ENCODE assay signal across 1 cellular context in the genomic region with DNA sequence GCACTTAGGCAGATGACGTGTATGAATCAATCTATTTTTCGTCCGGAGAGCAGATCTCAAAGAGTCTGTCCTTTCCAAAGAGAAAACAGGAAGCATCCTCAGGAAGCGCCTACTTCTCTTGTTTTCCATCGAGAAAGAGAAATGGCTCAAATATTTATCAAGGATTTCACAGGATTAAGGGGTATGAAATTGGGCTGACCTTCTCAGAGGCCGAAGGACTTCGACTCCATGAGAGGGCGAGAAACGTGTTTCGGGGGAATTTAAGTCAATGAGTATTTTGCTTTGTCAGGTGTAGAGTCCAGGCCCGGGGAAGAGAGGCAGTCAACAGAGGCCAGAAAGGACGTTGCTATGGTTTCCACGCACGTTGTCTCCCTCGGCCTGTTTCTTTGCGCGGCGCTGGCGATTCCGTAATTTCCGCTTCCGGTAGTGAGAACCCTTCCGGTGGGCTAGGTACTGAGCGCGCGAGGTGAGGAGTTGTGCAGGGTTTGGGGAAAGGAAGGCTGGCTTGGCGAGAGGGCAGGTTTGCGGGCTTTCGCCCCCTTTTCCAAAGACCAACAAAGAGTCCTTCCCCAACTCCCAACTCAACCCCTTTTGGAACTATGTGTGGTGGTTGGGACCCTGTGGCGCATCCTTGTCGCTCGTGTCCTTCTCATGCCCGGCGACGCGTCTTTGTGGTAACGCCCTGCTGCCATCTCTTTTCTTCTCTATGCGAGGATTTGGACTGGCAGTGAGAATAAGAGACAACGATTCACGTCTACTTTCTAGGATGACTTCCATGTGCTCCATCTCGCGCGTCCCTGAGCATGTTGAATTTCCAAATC.
TF ChIP-seq lines count a peak whose summit lies in the region.

A gene (plus strand): TSS at position 429 of the 821 bp plus-strand sequence. CDS start 506 bp downstream, outside the sequence.

TF ChIP-seq in K562, 482 proteins besides CTCF, POLR2A, EP300 and RAD21 (continued from another document):
- TF ChIP-seq, protein P1, sequence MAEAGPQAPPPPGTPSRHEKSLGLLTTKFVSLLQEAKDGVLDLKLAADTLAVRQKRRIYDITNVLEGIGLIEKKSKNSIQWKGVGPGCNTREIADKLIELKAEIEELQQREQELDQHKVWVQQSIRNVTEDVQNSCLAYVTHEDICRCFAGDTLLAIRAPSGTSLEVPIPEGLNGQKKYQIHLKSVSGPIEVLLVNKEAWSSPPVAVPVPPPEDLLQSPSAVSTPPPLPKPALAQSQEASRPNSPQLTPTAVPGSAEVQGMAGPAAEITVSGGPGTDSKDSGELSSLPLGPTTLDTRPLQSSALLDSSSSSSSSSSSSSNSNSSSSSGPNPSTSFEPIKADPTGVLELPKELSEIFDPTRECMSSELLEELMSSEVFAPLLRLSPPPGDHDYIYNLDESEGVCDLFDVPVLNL (CRISPR knock-in tag; IDR thresholded peaks at IDR 0.05; ENCODE audit: low read depth): no peak
- TF ChIP-seq, protein P2, sequence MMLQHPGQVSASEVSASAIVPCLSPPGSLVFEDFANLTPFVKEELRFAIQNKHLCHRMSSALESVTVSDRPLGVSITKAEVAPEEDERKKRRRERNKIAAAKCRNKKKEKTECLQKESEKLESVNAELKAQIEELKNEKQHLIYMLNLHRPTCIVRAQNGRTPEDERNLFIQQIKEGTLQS (IDR thresholded peaks at IDR 0.05): no peak
- TF ChIP-seq, protein P2 (CRISPR knock-in tag; conservative IDR thresholded peaks at IDR 0.05): peak; percentile 73; the same call in 1 of the 2 replicates
- TF ChIP-seq KDM5B (IDR thresholded peaks at IDR 0.05; ENCODE audit: insufficient replicate concordance, low read depth, low read length) (peak; percentile 85), RFX7 (CRISPR knock-in tag; IDR thresholded peaks at IDR 0.05) (no peak), ELF4 (CRISPR knock-in tag; IDR thresholded peaks at IDR 0.05) (no peak; the same call in 1 of the 2 replicates), POLR3A (IDR thresholded peaks at IDR 0.05; ENCODE audit: borderline replicate concordance, extremely low read depth, insufficient read depth, insufficient read length) (no peak), NR1H2 (CRISPR knock-in tag; IDR thresholded peaks at IDR 0.05) (no peak), HIVEP1 (CRISPR knock-in tag; IDR thresholded peaks at IDR 0.05) (no peak), HMG20B (CRISPR knock-in tag; IDR thresholded peaks at IDR 0.05) (no peak), ZNF3 (CRISPR knock-in tag; IDR thresholded peaks at IDR 0.05) (no peak), LEF1 (IDR thresholded peaks at IDR 0.05) (peak; percentile 14; the same call in 1 of the 2 replicates), SMC3 (conservative IDR thresholded peaks at IDR 0.05; ENCODE audit: insufficient read depth, low read depth, low read length) (no peak), CCAR2 (IDR thresholded peaks at IDR 0.05; ENCODE audit: low read depth, low read length) (no peak), TEAD1 (CRISPR knock-in tag; IDR thresholded peaks at IDR 0.05) (peak in 1 of 2 experiments; percentile 78; a peak in 1 of 4 replicates), CSDE1 (IDR thresholded peaks at IDR 0.05) (peak in 1 of 2 experiments; percentile 89; a peak in 2 of 4 replicates), ZNF780A (CRISPR knock-in tag; IDR thresholded peaks at IDR 0.05) (no peak), STAT5B (CRISPR knock-in tag; IDR thresholded peaks at IDR 0.05) (no peak), ZC3H11A (IDR thresholded peaks at IDR 0.05; ENCODE audit: low read depth, low read length) (no peak), RNF2 (IDR thresholded peaks at IDR 0.05) (peak; percentile 59), NELFE (IDR thresholded peaks at IDR 0.05; ENCODE audit: insufficient read depth, insufficient read length) (no peak), CEBPB (tag; IDR thresholded peaks at IDR 0.05) (no peak), ETV6 (IDR thresholded peaks at IDR 0.05; ENCODE audit: borderline replicate concordance in 1 of 2, low read depth in 2 of 2, low read length in 1 of 2) (no peak), ETV6 (CRISPR knock-in tag; IDR thresholded peaks at IDR 0.05; ENCODE audit: borderline replicate concordance) (no peak), GTF2E2 (tag; IDR thresholded peaks at IDR 0.05) (peak; percentile 9; the same call in 1 of the 2 replicates), NONO (IDR thresholded peaks at IDR 0.05; ENCODE audit: low read depth in 2 of 2, low read length in 1 of 2) (no peak), ILF3 (IDR thresholded peaks at IDR 0.05; ENCODE audit: borderline replicate concordance) (no peak), ARID2 (IDR thresholded peaks at IDR 0.05) (0 out of 2 replicates have a peak, but pooled peaks have one; percentile 32), NFYB (IDR thresholded peaks at IDR 0.05; ENCODE audit: extremely low read depth, insufficient read length) (no peak), DPF2 (IDR thresholded peaks at IDR 0.05) (peak; percentile 52; the same call in 1 of the 2 replicates), ZNF347 (CRISPR knock-in tag; IDR thresholded peaks at IDR 0.05; ENCODE audit: low read depth) (no peak), MTA3 (IDR thresholded peaks at IDR 0.05; ENCODE audit: borderline replicate concordance) (no peak; the same call in 1 of the 2 replicates)
- TF ChIP-seq, protein P3, sequence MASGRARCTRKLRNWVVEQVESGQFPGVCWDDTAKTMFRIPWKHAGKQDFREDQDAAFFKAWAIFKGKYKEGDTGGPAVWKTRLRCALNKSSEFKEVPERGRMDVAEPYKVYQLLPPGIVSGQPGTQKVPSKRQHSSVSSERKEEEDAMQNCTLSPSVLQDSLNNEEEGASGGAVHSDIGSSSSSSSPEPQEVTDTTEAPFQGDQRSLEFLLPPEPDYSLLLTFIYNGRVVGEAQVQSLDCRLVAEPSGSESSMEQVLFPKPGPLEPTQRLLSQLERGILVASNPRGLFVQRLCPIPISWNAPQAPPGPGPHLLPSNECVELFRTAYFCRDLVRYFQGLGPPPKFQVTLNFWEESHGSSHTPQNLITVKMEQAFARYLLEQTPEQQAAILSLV (tag; IDR thresholded peaks at IDR 0.05): no peak
- TF ChIP-seq, protein P4, sequence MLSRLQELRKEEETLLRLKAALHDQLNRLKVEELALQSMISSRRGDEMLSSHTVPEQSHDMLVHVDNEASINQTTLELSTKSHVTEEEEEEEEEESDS (CRISPR knock-in tag; IDR thresholded peaks at IDR 0.05): no peak
- TF ChIP-seq, protein P5, sequence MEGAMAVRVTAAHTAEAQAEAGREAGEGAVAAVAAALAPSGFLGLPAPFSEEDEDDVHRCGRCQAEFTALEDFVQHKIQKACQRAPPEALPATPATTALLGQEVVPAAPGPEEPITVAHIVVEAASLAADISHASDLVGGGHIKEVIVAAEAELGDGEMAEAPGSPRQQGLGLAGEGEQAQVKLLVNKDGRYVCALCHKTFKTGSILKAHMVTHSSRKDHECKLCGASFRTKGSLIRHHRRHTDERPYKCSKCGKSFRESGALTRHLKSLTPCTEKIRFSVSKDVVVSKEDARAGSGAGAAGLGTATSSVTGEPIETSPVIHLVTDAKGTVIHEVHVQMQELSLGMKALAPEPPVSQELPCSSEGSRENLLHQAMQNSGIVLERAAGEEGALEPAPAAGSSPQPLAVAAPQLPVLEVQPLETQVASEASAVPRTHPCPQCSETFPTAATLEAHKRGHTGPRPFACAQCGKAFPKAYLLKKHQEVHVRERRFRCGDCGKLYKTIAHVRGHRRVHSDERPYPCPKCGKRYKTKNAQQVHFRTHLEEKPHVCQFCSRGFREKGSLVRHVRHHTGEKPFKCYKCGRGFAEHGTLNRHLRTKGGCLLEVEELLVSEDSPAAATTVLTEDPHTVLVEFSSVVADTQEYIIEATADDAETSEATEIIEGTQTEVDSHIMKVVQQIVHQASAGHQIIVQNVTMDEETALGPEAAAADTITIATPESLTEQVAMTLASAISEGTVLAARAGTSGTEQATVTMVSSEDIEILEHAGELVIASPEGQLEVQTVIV (CRISPR knock-in tag; IDR thresholded peaks at IDR 0.05; ENCODE audit: borderline replicate concordance): no peak
- TF ChIP-seq, protein P6, sequence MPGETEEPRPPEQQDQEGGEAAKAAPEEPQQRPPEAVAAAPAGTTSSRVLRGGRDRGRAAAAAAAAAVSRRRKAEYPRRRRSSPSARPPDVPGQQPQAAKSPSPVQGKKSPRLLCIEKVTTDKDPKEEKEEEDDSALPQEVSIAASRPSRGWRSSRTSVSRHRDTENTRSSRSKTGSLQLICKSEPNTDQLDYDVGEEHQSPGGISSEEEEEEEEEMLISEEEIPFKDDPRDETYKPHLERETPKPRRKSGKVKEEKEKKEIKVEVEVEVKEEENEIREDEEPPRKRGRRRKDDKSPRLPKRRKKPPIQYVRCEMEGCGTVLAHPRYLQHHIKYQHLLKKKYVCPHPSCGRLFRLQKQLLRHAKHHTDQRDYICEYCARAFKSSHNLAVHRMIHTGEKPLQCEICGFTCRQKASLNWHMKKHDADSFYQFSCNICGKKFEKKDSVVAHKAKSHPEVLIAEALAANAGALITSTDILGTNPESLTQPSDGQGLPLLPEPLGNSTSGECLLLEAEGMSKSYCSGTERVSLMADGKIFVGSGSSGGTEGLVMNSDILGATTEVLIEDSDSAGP (CRISPR knock-in tag; IDR thresholded peaks at IDR 0.05): no peak
- TF ChIP-seq, protein P7, sequence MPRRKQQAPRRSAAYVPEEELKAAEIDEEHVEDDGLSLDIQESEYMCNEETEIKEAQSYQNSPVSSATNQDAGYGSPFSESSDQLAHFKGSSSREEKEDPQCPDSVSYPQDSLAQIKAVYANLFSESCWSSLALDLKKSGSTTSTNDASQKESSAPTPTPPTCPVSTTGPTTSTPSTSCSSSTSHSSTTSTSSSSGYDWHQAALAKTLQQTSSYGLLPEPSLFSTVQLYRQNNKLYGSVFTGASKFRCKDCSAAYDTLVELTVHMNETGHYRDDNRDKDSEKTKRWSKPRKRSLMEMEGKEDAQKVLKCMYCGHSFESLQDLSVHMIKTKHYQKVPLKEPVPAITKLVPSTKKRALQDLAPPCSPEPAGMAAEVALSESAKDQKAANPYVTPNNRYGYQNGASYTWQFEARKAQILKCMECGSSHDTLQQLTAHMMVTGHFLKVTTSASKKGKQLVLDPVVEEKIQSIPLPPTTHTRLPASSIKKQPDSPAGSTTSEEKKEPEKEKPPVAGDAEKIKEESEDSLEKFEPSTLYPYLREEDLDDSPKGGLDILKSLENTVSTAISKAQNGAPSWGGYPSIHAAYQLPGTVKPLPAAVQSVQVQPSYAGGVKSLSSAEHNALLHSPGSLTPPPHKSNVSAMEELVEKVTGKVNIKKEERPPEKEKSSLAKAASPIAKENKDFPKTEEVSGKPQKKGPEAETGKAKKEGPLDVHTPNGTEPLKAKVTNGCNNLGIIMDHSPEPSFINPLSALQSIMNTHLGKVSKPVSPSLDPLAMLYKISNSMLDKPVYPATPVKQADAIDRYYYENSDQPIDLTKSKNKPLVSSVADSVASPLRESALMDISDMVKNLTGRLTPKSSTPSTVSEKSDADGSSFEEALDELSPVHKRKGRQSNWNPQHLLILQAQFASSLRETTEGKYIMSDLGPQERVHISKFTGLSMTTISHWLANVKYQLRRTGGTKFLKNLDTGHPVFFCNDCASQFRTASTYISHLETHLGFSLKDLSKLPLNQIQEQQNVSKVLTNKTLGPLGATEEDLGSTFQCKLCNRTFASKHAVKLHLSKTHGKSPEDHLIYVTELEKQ (CRISPR knock-in tag; IDR thresholded peaks at IDR 0.05): no peak
- TF ChIP-seq, protein P8, sequence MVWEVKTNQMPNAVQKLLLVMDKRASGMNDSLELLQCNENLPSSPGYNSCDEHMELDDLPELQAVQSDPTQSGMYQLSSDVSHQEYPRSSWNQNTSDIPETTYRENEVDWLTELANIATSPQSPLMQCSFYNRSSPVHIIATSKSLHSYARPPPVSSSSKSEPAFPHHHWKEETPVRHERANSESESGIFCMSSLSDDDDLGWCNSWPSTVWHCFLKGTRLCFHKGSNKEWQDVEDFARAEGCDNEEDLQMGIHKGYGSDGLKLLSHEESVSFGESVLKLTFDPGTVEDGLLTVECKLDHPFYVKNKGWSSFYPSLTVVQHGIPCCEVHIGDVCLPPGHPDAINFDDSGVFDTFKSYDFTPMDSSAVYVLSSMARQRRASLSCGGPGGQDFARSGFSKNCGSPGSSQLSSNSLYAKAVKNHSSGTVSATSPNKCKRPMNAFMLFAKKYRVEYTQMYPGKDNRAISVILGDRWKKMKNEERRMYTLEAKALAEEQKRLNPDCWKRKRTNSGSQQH (CRISPR knock-in tag; IDR thresholded peaks at IDR 0.05): no peak
- TF ChIP-seq, protein P9, sequence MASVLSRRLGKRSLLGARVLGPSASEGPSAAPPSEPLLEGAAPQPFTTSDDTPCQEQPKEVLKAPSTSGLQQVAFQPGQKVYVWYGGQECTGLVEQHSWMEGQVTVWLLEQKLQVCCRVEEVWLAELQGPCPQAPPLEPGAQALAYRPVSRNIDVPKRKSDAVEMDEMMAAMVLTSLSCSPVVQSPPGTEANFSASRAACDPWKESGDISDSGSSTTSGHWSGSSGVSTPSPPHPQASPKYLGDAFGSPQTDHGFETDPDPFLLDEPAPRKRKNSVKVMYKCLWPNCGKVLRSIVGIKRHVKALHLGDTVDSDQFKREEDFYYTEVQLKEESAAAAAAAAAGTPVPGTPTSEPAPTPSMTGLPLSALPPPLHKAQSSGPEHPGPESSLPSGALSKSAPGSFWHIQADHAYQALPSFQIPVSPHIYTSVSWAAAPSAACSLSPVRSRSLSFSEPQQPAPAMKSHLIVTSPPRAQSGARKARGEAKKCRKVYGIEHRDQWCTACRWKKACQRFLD (CRISPR knock-in tag; IDR thresholded peaks at IDR 0.05): no peak; the same call in 1 of the 2 replicates
- TF ChIP-seq, protein P10, sequence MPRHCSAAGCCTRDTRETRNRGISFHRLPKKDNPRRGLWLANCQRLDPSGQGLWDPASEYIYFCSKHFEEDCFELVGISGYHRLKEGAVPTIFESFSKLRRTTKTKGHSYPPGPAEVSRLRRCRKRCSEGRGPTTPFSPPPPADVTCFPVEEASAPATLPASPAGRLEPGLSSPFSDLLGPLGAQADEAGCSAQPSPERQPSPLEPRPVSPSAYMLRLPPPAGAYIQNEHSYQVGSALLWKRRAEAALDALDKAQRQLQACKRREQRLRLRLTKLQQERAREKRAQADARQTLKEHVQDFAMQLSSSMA (CRISPR knock-in tag; IDR thresholded peaks at IDR 0.05): no peak
TF ChIP-seq in K562: peak in this region for 132.
